ENCODE assay signal across 27 cellular contexts in the genomic region with DNA sequence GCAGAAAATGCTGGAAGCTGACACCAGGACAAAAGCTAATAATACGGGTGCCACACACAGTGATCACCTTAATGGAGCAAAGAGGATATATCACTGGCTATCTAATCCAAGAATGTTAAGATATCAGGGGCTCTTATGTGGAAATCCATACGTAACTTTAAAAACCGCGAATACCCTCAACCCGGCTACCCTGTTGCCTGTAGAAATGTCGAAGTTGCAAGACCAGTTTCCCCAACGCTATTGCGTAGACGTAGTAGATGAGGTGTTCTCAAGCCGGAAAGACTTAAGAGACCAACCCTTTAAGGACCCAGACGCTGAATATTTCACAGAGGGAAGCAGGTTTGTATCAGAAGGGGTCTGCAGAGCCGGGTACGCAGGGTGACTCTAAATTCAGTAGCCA. TPM values are rescaled to one million over a fixed set of nuclear protein-coding genes. Genes with fewer than 3 reads are reported as not detected.
DNase-seq lines count a peak whose midpoint lies in the region; ATAC-seq and TF ChIP-seq lines count a peak whose summit lies in the region.
"Had no signal": no experiment of that assay in that cellular context is flagged by ENCODE, and none has a peak within 500 bp of the region (broad histone marks: within the 10 kb centered on the region; RNA-seq: fewer than 3 reads in every experiment).

No MANE protein-coding gene starts in this region.

- H3K27me3 ChIP-seq in right atrium auricular region (no peaks in the 10 kb centered on the region), right cardiac atrium (ENCODE audit: control insufficient read depth, insufficient read depth) (no peaks in the 10 kb centered on the region), esophagus squamous epithelium (no peaks in the 10 kb centered on the region), lung (ENCODE audit: control insufficient read depth, insufficient read depth) (no peaks in the 10 kb centered on the region)
- H3K27me3 ChIP-seq: BLaER1, SJSA1 had no signal

- TF ChIP-seq CTCF in right atrium auricular region (IDR thresholded peaks at IDR 0.05), result no peak
- no peak for TF ChIP-seq CTCF in esophagus squamous epithelium (IDR thresholded peaks at IDR 0.05)
- TF ChIP-seq CTCF in lung (IDR thresholded peaks at IDR 0.05; ENCODE audit: control extremely low read depth, extremely low read depth), result no peak

- ATAC-seq in right cardiac atrium (no peak), lung (ENCODE audit: insufficient read depth, low FRiP score) (no peak)
- no peak for ATAC-seq in stimulated activated naive CD8-positive, alpha-beta T cell treated with anti-CD3 and anti-CD28 coated beads, Interleukin-15, Interleukin-2, amounts not matched to agents 100 U/mL and 50 U/mL, for 24 hours
- ATAC-seq: A549, Panc1 had no signal

- TF ChIP-seq POLR2A in esophagus squamous epithelium (IDR thresholded peaks at IDR 0.05), result no peak

- peaks cover 20% of the 10 kb centered on the region for H3K36me3 ChIP-seq in right atrium auricular region
- H3K36me3 ChIP-seq in esophagus squamous epithelium, result peaks cover 4 to 28% (median 10%) of the 10 kb centered on the region in 3 donors
- peaks cover 14 to 23% of the 10 kb centered on the region in 2 donors for H3K36me3 ChIP-seq in lung (ENCODE audit: control insufficient read depth in 2 of 2, insufficient read depth in 2 of 2, low read length in 2 of 2)
- H3K36me3 ChIP-seq: HAP-1 had no signal

- no peak overlapping the region for H3K27ac ChIP-seq in right atrium auricular region
- no peak overlapping the region for H3K27ac ChIP-seq in right cardiac atrium (ENCODE audit: low read length)
- H3K27ac ChIP-seq in esophagus squamous epithelium, result peak overlapping the region; percentile 69 to 85 (median 74)
- peak overlapping the region in 1 of 2 donors; percentile 56 for H3K27ac ChIP-seq in lung (ENCODE audit: low read depth in 1 of 2, low read length in 1 of 2)
- H3K27ac ChIP-seq: BLaER1, GM23248, HL-60, SJSA1 had no signal

- H3K4me3 ChIP-seq in right atrium auricular region (no peak overlapping the region), right cardiac atrium (ENCODE audit: low read length) (no peak overlapping the region), esophagus squamous epithelium (no peak overlapping the region), lung (no peak overlapping the region)
- H3K4me3 ChIP-seq: A549, BLaER1, GM23248, HAP-1, SJSA1 had no signal

- peak; percentile 16 for DNase-seq in right atrium auricular region (ENCODE audit: low spot score)
- no peak for DNase-seq in right cardiac atrium
- DNase-seq in esophagus squamous epithelium (lab: John Stamatoyannopoulos, UW), result no peak
- DNase-seq in lung (ENCODE audit: low spot score), result peak; percentile 60
- peak; percentile 13 for DNase-seq in ureter (ENCODE audit: low spot score)
- DNase-seq in EL, result no peak
- no peak for DNase-seq in stimulated activated naive CD8-positive, alpha-beta T cell treated with anti-CD3 and anti-CD28 coated beads, Interleukin-15, Interleukin-2, amounts not matched to agents 100 U/mL and 50 U/mL, for 24 hours
- DNase-seq in AML-193 (lab: John Stamatoyannopoulos, UW), result no peak
- DNase-seq: CD4-positive, alpha-beta T cell; COR-L47; DMS 273 treated with DMSO at 0.1 percent for 48 hours; DND-41; GM23248; KBM-7; NCI-H1092 treated with DMSO at 0.1 percent for 48 hours; NCI-H1436 treated with DMSO at 0.1 percent for 48 hours; NCI-H1930; NCI-H69 had no signal

- H3K9me3 ChIP-seq in right atrium auricular region (peaks cover 0 to 22% of the 10 kb centered on the region in 2 donors), right cardiac atrium (ENCODE audit: control insufficient read depth, low read length) (peaks cover 4% of the 10 kb centered on the region), esophagus squamous epithelium (peaks cover 0 to 34% (median 21%) of the 10 kb centered on the region in 3 donors), lung (ENCODE audit: control insufficient read depth in 2 of 2, insufficient read depth in 1 of 2, low read length in 1 of 2) (peaks cover 11 to 13% of the 10 kb centered on the region in 2 donors)
- H3K9me3 ChIP-seq: A549, HAP-1 had no signal

- intact Hi-C loops in right cardiac atrium (cut with DNase I), result no loop called here
- intact Hi-C loops in esophagus squamous epithelium (cut with DNase I), result no loop called here

- 90% methylated on average over 13 of the region's 13 CpGs for WGBS in right cardiac atrium
- WGBS in esophagus squamous epithelium, 2 donors, result 69 to 82% methylated on average over 13 of the region's 13 CpGs
- WGBS in lung, 2 donors, result 72 to 86% methylated on average over 13 of the region's 13 CpGs

- no peaks in the 10 kb centered on the region for H3K4me1 ChIP-seq in right atrium auricular region
- no peaks in the 10 kb centered on the region for H3K4me1 ChIP-seq in right cardiac atrium (ENCODE audit: control insufficient read depth, insufficient read depth, low read length)
- H3K4me1 ChIP-seq in esophagus squamous epithelium, result peaks cover 12 to 50% (median 34%) of the 10 kb centered on the region in 3 donors
- no peaks in the 10 kb centered on the region for H3K4me1 ChIP-seq in lung (ENCODE audit: control insufficient read depth in 2 of 2, insufficient read depth in 2 of 2, low read length in 2 of 2)
- H3K4me1 ChIP-seq: BLaER1 had no signal

RNA-seq across cellular contexts. Expression of gene CYREN, which starts 7.9 kb away (rescaled TPM):
- total RNA-seq in right atrium auricular region, result 10 to 100 TPM; 25.5 to 31.4 TPM
- total RNA-seq in right cardiac atrium, result 10 to 100 TPM; 31.8 to 40.5 (median 33.3) TPM
- 27.7 TPM for polyA plus RNA-seq in right cardiac atrium
- total RNA-seq in esophagus squamous epithelium, result 10 to 100 TPM; 19.0 to 53.8 (median 35.4) TPM
- 10 to 100 TPM; 40.0 to 50.2 TPM for total RNA-seq in lung
- 10 to 100 TPM; 22.4 to 39.5 TPM for polyA plus RNA-seq in lung
- total RNA-seq in ureter, result 58.3 TPM

RNA-seq across cellular contexts. Expression of gene TMEM140, which starts 30.5 kb away (rescaled TPM):
- total RNA-seq in right atrium auricular region, result 10 to 100 TPM; 10.7 to 14.9 TPM
- total RNA-seq in right cardiac atrium, result 10 to 100 TPM in 2 of 4 donors, 1 to 10 TPM in 2; 6.3 to 13.0 (median 9.9) TPM
- 13.3 TPM for polyA plus RNA-seq in right cardiac atrium
- total RNA-seq in esophagus squamous epithelium, result 1 to 10 TPM in 3 of 4 donors, under 1 TPM in 1; 0.57 to 9.5 (median 5.2) TPM
- 10 to 100 TPM; 16.1 to 19.7 TPM for total RNA-seq in lung
- 10 to 100 TPM; 17.4 to 35.2 TPM for polyA plus RNA-seq in lung
- 11.6 TPM for total RNA-seq in ureter
- total RNA-seq: G401 had no signal

RNA-seq across cellular contexts. Expression of gene WDR91, which starts 33.0 kb away (rescaled TPM):
- total RNA-seq in right atrium auricular region (1 to 10 TPM; 3.3 to 4.5 TPM), right cardiac atrium (10 to 100 TPM in 2 of 4 donors, 1 to 10 TPM in 2; 6.8 to 11.1 (median 9.7) TPM), esophagus squamous epithelium (10 to 100 TPM; 19.6 to 29.0 (median 24.3) TPM), lung (10 to 100 TPM; 28.0 to 47.8 TPM), ureter (27.9 TPM)
- polyA plus RNA-seq in right cardiac atrium (4.0 TPM), lung (10 to 100 TPM; 11.3 to 15.1 TPM)

RNA-seq across cellular contexts. Expression of gene STRA8, which starts 55.3 kb away (rescaled TPM):
- total RNA-seq in right atrium auricular region (not detected), right cardiac atrium (not detected), esophagus squamous epithelium (not detected), lung (not detected), ureter (not detected)
- polyA plus RNA-seq in right cardiac atrium (not detected), lung (not detected)
- total RNA-seq: CD4-positive, alpha-beta T cell; G401; GM23248; HT-29; NCI-H460; SJSA1 had no signal
- polyA plus RNA-seq: A549, GM23248 had no signal

Comparison
In these comparisons a context has a peak if more than half of its experiments do, and no peak if none do; other contexts are left out.
1. DNase-seq: peak in right atrium auricular region (single experiment), lung (single experiment) and ureter (single experiment); none in right cardiac atrium (0 of 3), esophagus squamous epithelium (single experiment), EL (single experiment), stimulated activated naive CD8-positive, alpha-beta T cell treated with anti-CD3 and anti-CD28 coated beads, Interleukin-15, Interleukin-2, amounts not matched to agents 100 U/mL and 50 U/mL, for 24 hours (single experiment) and AML-193 (0 of 2).
2. H3K27ac ChIP-seq: peak in esophagus squamous epithelium (4 of 4); none in right atrium auricular region (0 of 2) and right cardiac atrium (single experiment).